Comparison of ENCODE assay signal across 3 cellular contexts in the genomic region with DNA sequence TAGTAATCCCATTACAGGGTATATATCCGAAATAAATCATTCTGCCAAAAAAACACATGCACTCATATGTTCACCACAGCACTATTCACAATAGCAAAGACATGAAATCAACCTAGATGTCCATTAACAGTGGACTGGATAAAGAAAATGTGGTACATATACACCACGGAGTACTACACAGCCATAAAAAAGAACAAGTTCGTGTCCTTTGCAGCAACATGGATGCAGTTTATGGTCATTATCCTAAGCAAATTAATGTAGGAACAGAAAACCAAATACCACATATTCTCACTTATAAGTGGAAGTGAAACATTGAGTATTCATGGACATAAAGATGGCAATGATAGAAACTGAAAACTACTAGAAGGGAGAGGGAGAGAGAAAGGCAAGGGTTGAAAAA.
TF ChIP-seq lines count a peak whose summit lies in the region.

No MANE protein-coding gene starts in this region.

TF ChIP-seq in HEK293, 187 proteins besides CTCF, POLR2A, EP300 and RAD21:
- TF ChIP-seq, protein P1, sequence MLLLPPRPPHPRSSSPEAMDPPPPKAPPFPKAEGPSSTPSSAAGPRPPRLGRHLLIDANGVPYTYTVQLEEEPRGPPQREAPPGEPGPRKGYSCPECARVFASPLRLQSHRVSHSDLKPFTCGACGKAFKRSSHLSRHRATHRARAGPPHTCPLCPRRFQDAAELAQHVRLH (tag by site-specific recombination; IDR thresholded peaks at IDR 0.05): peak; percentile 39; the same call in 1 of the 2 replicates
- peak; percentile 86 for TF ChIP-seq ZNF146 (tag by site-specific recombination; IDR thresholded peaks at IDR 0.05)

TF ChIP-seq in SK-N-SH treated with all-trans-retinoic acid at 6 μM for 48 hours, 23 proteins besides CTCF, POLR2A, EP300 and RAD21:
- peak; percentile 50 for TF ChIP-seq ZNF8 (CRISPR knock-in tag; IDR thresholded peaks at IDR 0.05)
TF ChIP-seq in SK-N-SH treated with all-trans-retinoic acid at 6 μM for 48 hours: peak in this region for 1; not testable (repeated sequence) for 22.

TF ChIP-seq in K562, 482 proteins besides CTCF, POLR2A, EP300 and RAD21:
- TF ChIP-seq ZNF146 (CRISPR knock-in tag; IDR thresholded peaks at IDR 0.05; ENCODE audit: unreplicated experiment) (peak; percentile 93), RBM25 (IDR thresholded peaks at IDR 0.05; ENCODE audit: low read depth, low read length, severe bottlenecking) (peak; percentile 55)
